18 cellular contexts compared by ENCODE assay signal in the genomic region with DNA sequence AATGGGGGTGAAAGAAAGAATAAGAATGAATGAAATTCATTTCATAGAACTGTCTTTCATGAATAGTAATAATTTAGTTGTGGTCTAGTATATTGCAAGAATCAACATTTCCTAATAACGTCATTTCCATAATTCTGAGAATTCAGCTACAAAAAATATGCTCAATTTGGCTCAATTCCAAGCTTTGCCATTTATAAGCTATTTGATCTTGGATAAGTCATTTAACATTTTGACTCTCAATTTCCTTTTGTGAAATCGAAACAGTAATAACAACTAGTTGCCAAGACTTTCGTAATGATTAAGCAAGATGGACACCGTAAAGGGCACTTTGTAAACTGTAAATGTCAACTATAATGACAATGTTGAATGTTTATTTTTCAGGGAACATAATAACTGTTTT. TPM values are rescaled to one million over a fixed set of nuclear protein-coding genes. Genes with fewer than 3 reads are reported as not detected.
"Had no signal": no experiment of that assay in that cellular context is flagged by ENCODE, and none has a peak within 500 bp of the region (broad histone marks: within the 10 kb centered on the region; RNA-seq: fewer than 3 reads in every experiment).

No MANE protein-coding gene starts in this region.

- H3K4me1 Mint-ChIP-seq: memory B cell, mesothelial cell of epicardium, neural crest cell had no signal

- H3K4me1 ChIP-seq: gastroesophageal sphincter, left ventricle myocardium inferior, lower lobe of right lung had no signal

- H3K36me3 Mint-ChIP-seq: memory B cell, mesothelial cell of epicardium, natural killer cell had no signal

- H3K4me3 Mint-ChIP-seq: effector memory CD8-positive, alpha-beta T cell; memory B cell; mesothelial cell of epicardium; natural killer cell; neural crest cell had no signal

- H3K27ac ChIP-seq: esophagus squamous epithelium, gastroesophageal sphincter, left ventricle myocardium inferior, lower lobe of right lung had no signal

- H3K36me3 ChIP-seq: esophagus squamous epithelium, gastroesophageal sphincter, left ventricle myocardium inferior, lower lobe of right lung had no signal

- H3K27ac Mint-ChIP-seq: effector memory CD8-positive, alpha-beta T cell; memory B cell; mesothelial cell of epicardium; natural killer cell had no signal

- H3K4me3 ChIP-seq: esophagus squamous epithelium, gastroesophageal sphincter, left ventricle myocardium inferior, lower lobe of right lung had no signal

- H3K9me3 Mint-ChIP-seq: neural crest cell had no signal

- DNase-seq: effector memory CD8-positive, alpha-beta T cell; esophagus squamous epithelium; glutamatergic neuron; kidney; left cardiac atrium; left ventricle myocardium inferior; lower lobe of right lung; natural killer cell; right cardiac atrium; small intestine; stimulated activated CD4-positive, alpha-beta T cell treated with anti-CD3 and anti-CD28 coated beads, Interleukin-12 subunit alpha, Interleukin-12 subunit beta, amount 100 ng/mL, for 4 hours; stimulated activated naive CD4-positive, alpha-beta T cell treated with Interleukin-2 at 50 U/mL for 16 hours; trophoblast cell had no signal

- ATAC-seq: effector memory CD8-positive, alpha-beta T cell; gastroesophageal sphincter; left cardiac atrium; lower lobe of right lung; natural killer cell; right cardiac atrium had no signal

- H3K9me3 ChIP-seq: esophagus squamous epithelium had no signal

RNA-seq across cellular contexts. Expression of a gene that starts 18.1 kb away (rescaled TPM):
- total RNA-seq: myocyte, natural killer cell had no signal
